In the genomic region with DNA sequence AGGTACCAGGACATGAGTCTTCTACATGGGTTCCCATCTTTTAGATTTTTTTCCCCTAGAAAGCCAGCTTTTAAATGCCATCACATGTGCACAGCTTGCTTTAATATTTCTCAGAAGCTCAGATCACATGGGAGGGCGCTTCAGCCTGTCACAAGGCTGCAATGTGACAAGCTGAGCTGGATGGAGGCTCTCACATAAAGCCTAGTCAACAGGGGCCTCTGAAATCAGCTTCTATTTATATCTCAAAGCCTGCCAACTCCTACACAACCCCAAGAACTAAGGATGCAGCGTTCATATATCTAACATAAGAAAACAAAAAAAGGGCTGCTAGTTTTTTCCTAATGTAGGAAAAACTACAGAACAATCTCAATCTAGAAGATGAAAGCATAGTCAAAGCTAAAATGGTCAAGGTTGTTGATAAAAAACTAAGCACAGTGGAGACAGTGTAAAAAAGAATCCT, we compare ENCODE assay signal across 8 cellular contexts.
DNase-seq lines count a peak whose midpoint lies in the region; ATAC-seq and TF ChIP-seq lines count a peak whose summit lies in the region.

No MANE protein-coding gene starts in this region.

- H3K4me2 ChIP-seq in DOHH2 (ENCODE audit: low read length): peak overlapping the region; percentile 100

- peaks cover 23% of the 10 kb centered on the region for H4K20me1 ChIP-seq in DOHH2 (ENCODE audit: control insufficient read depth, insufficient read depth, low read depth, low read length)

- H3K27ac ChIP-seq in DOHH2 (ENCODE audit: low read depth, low read length) (no peak overlapping the region), caudate nucleus (ENCODE audit: low read depth, low read length) (peak overlapping the region; percentile 99), skin epidermis (peak overlapping the region in 19 of 21 experiments; percentile 96 to 100 (median 100))

- no peak for TF ChIP-seq EP300 in Ishikawa (IDR thresholded peaks at IDR 0.05; ENCODE audit: borderline replicate concordance)

- peaks cover 62% of the 10 kb centered on the region for H3K36me3 ChIP-seq in DOHH2 (ENCODE audit: control insufficient read depth, low read length)

- no peaks in the 10 kb centered on the region for H3K27me3 ChIP-seq in DOHH2 (ENCODE audit: control insufficient read depth, low read length)

- H3K4me1 Mint-ChIP-seq in T-helper 2 cell treated with Interferon-gamma antibody and Interleukin-4, amounts not matched to agents 5 μg/mL and 100 μg/mL, for 36 hours (ENCODE audit: low read depth): peaks cover 42% of the 10 kb centered on the region

- H3K9me3 Mint-ChIP-seq in T-helper 2 cell treated with Interferon-gamma antibody and Interleukin-4, amounts not matched to agents 5 μg/mL and 100 μg/mL, for 36 hours: no peaks in the 10 kb centered on the region

- TF ChIP-seq CTCF in DOHH2 (IDR thresholded peaks at IDR 0.05; ENCODE audit: low read depth, low read length, poor library complexity, severe bottlenecking): no peak

- DNase-seq in T-helper 2 cell treated with Interferon-gamma antibody and Interleukin-4, amounts not matched to agents 5 μg/mL and 100 μg/mL, for 36 hours (ENCODE audit: low spot score): peak; percentile 58
- DNase-seq in caudate nucleus (lab: John Stamatoyannopoulos, UW) (peak; percentile 2 to 96 (median 77)), inferior parietal cortex (ENCODE audit: extremely low spot score) (peak; percentile 96), DMS79 treated with DMSO at 0.1 percent for 48 hours (lab: John Stamatoyannopoulos, UW) (no peak)

- no peak for TF ChIP-seq RAD21 in Ishikawa (IDR thresholded peaks at IDR 0.05; ENCODE audit: low read depth)

- H3K9me3 ChIP-seq in DOHH2 (ENCODE audit: control insufficient read depth, insufficient read depth, low read length): no peaks in the 10 kb centered on the region

- no peaks in the 10 kb centered on the region for H3K27me3 Mint-ChIP-seq in T-helper 2 cell treated with Interferon-gamma antibody and Interleukin-4, amounts not matched to agents 5 μg/mL and 100 μg/mL, for 36 hours (ENCODE audit: low read depth)

- peaks cover 76% of the 10 kb centered on the region for H3K79me2 ChIP-seq in DOHH2 (ENCODE audit: control insufficient read depth, low read length)

- no peaks in the 10 kb centered on the region for H3F3A ChIP-seq in DOHH2 (ENCODE audit: control insufficient read depth, insufficient read depth)

- H3K9me2 ChIP-seq in DOHH2 (replicated peaks; ENCODE audit: control insufficient read depth, low read length): no peaks in the 10 kb centered on the region

- peak; percentile 38 for ATAC-seq in GM21526 (IDR thresholded peaks at IDR 0.05; ENCODE audit: low FRiP score, unreplicated experiment)

- H3K36me3 Mint-ChIP-seq in T-helper 2 cell treated with Interferon-gamma antibody and Interleukin-4, amounts not matched to agents 5 μg/mL and 100 μg/mL, for 36 hours (ENCODE audit: low read depth): peaks cover 42% of the 10 kb centered on the region

- H3K4me3 Mint-ChIP-seq in T-helper 2 cell treated with Interferon-gamma antibody and Interleukin-4, amounts not matched to agents 5 μg/mL and 100 μg/mL, for 36 hours: peak overlapping the region; percentile 97

- H3K4me1 ChIP-seq in DOHH2 (ENCODE audit: control insufficient read depth, low read length): peaks cover 28% of the 10 kb centered on the region

- H3K27ac Mint-ChIP-seq in T-helper 2 cell treated with Interferon-gamma antibody and Interleukin-4, amounts not matched to agents 5 μg/mL and 100 μg/mL, for 36 hours: peak overlapping the region; percentile 83

- H3K4me3 ChIP-seq in DOHH2 (ENCODE audit: low read length) (peak overlapping the region; percentile 88), skin epidermis (peak overlapping the region; percentile 70 to 93 (median 84))

TF ChIP-seq in Ishikawa, 13 proteins besides CTCF, POLR2A, EP300 and RAD21:
- TF ChIP-seq YY1 (IDR thresholded peaks at IDR 0.05; ENCODE audit: low read depth) (no peak), FOXM1 (IDR thresholded peaks at IDR 0.05; ENCODE audit: borderline replicate concordance, low read depth) (no peak), NFIC (IDR thresholded peaks at IDR 0.05) (no peak), TEAD4 (IDR thresholded peaks at IDR 0.05) (no peak), USF1 (IDR thresholded peaks at IDR 0.05) (peak; percentile 9; the same call in 1 of the 2 replicates)
- TF ChIP-seq, protein P1, sequence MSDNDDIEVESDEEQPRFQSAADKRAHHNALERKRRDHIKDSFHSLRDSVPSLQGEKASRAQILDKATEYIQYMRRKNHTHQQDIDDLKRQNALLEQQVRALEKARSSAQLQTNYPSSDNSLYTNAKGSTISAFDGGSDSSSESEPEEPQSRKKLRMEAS (IDR thresholded peaks at IDR 0.05): no peak
